25 cellular contexts compared by ENCODE assay signal in genomic region chr6:8088886-8089285, GRCh38. TPM values are rescaled to one million over a fixed set of nuclear protein-coding genes. Genes with fewer than 3 reads are reported as not detected.
DNase-seq lines count a peak whose midpoint lies in the region; ATAC-seq, FAIRE-seq and TF ChIP-seq lines count a peak whose summit lies in the region.
"Had no signal": no experiment of that assay in that cellular context is flagged by ENCODE, and none has a peak within 500 bp of the region (broad histone marks: within the 10 kb centered on the region; RNA-seq: fewer than 3 reads in every experiment).

No MANE protein-coding gene starts in this region.

- intact Hi-C loops in HepG2 (cut with micrococcal nuclease; ENCODE audit: unreplicated experiment) (no loop called here), right lobe of liver (cut with DNase I) (no loop called here)

- POLR2A ChIA-PET in HepG2 (lab: Yijun Ruan, JAX) = interaction anchor here (1.0 to 1.1 kb wide), 2 partner anchors 13 to 24 kb away, joined by 3 to 7 read pairs; partner anchors contain the start of gene EEF1E1

- CTCF ChIA-PET in HepG2 (lab: Yijun Ruan, JAX; ENCODE audit: low intra/inter-chr PET ratio, low total read pairs) = no interaction called here

- no peak overlapping the region for H2AFZ ChIP-seq in HepG2 (ENCODE audit: low read length)
- H2AFZ ChIP-seq: GM23338 had no signal

- WGBS in HepG2 (ENCODE audit: low lambda C conversion rate) = 96% methylated on average over 2 of the region's 2 CpGs
- 100% methylated on average over 2 of the region's 2 CpGs for WGBS in right lobe of liver (ENCODE audit: insufficient coverage, low coverage, low lambda C conversion rate, missing lambda C conversion rate)

- TF ChIP-seq EP300 in HepG2 (IDR thresholded peaks at IDR 0.05; ENCODE audit: low read depth in 2 of 2, low read length in 2 of 2) (no peak), HepG2 (CRISPR knock-in tag; IDR thresholded peaks at IDR 0.05; ENCODE audit: borderline replicate concordance) (no peak)

- TF ChIP-seq CTCF in HepG2 (CRISPR knock-in tag; IDR thresholded peaks at IDR 0.05) (no peak), right lobe of liver (IDR thresholded peaks at IDR 0.05) (no peak), chondrocyte (IDR thresholded peaks at IDR 0.05) (no peak), fibroblast of the aortic adventitia (IDR thresholded peaks at IDR 0.05; ENCODE audit: insufficient read depth, low read length) (no peak)

- peaks cover 7% of the 10 kb centered on the region for H3K9me3 Mint-ChIP-seq in chondrocyte (ENCODE audit: low read depth)

- no peak overlapping the region for H3K4me3 Mint-ChIP-seq in chondrocyte (ENCODE audit: unreplicated experiment)
- H3K4me3 Mint-ChIP-seq: CD8-positive, alpha-beta memory T cell; GM23338 had no signal

- peak overlapping the region; percentile 45 for H3K27ac Mint-ChIP-seq in chondrocyte (ENCODE audit: unreplicated experiment)
- H3K27ac Mint-ChIP-seq: GM23338 had no signal

- no peak overlapping the region for H3K4me2 ChIP-seq in HepG2 (ENCODE audit: low read depth, low read length)
- H3K4me2 ChIP-seq: GM23338 had no signal

- TF ChIP-seq POLR2A in HepG2 (IDR thresholded peaks at IDR 0.05; ENCODE audit: insufficient read depth in 1 of 2, low read depth in 2 of 2, low read length in 2 of 2) = no peak
- no peak for TF ChIP-seq POLR2A in right lobe of liver (IDR thresholded peaks at IDR 0.05)

- H3K27me3 Mint-ChIP-seq in chondrocyte (ENCODE audit: low read depth) = no peaks in the 10 kb centered on the region
- H3K27me3 Mint-ChIP-seq: CD8-positive, alpha-beta memory T cell had no signal

- peaks cover 9% of the 10 kb centered on the region for H3K79me2 ChIP-seq in HepG2 (ENCODE audit: insufficient read depth, low read length)

- no peaks in the 10 kb centered on the region for H4K20me1 ChIP-seq in HepG2 (ENCODE audit: insufficient read depth, low read length)

- peaks cover 35% of the 10 kb centered on the region for H3K36me3 Mint-ChIP-seq in chondrocyte (ENCODE audit: low read depth)

- no peak for FAIRE-seq in HepG2 (lab: Jason Lieb, UNC)
- FAIRE-seq: A204.1, G401.6, GM12892 had no signal

- H3K4me1 Mint-ChIP-seq in chondrocyte (ENCODE audit: low read depth) = peaks cover 25% of the 10 kb centered on the region

- H3K27me3 ChIP-seq in HepG2 (ENCODE audit: control insufficient read depth in 1 of 2, insufficient read depth in 2 of 2, low read length in 2 of 2) (no peaks in the 10 kb centered on the region), right lobe of liver (no peaks in the 10 kb centered on the region)

- H3K4me3 ChIP-seq in HepG2 (replicated peaks in 1 of 3; ENCODE audit: insufficient read depth in 1 of 3, low read depth in 2 of 3, low read length in 3 of 3) = no peak overlapping the region
- no peak overlapping the region for H3K4me3 ChIP-seq in right lobe of liver
- no peak overlapping the region for H3K4me3 ChIP-seq in fibroblast of the aortic adventitia (ENCODE audit: low read depth, low read length)
- H3K4me3 ChIP-seq: GM23338 had no signal

- H3K9ac ChIP-seq in HepG2 (ENCODE audit: insufficient read depth, low read depth, low read length) = no peak overlapping the region

- in situ Hi-C loops in HepG2 (cut with HindIII; ENCODE audit: extremely low pct_ligation_motif_present, low pct_unique_long_range_greater_than_20kb) = no loop called here

- DNase-seq in HepG2 (ENCODE audit: low spot score) = no peak
- no peak for DNase-seq in right lobe of liver
- DNase-seq in chondrocyte (ENCODE audit: low spot score) = no peak
- peak; percentile 75 for DNase-seq in fibroblast of the aortic adventitia (ENCODE audit: low read depth)
- no peak for DNase-seq in activated gamma-delta T cell treated with Interleukin-2 at 50 U/mL for 16 hours
- DNase-seq: Calu3; CD8-positive, alpha-beta memory T cell; DMS153; HCEC 1CT; MM.1S; NCI-H1092; NCI-H1436; NCI-H187 treated with DMSO at 0.1 percent for 48 hours; NCI-H2107; NCI-H446 treated with DMSO at 0.1 percent for 48 hours; NCI-H526 treated with DMSO at 0.1 percent for 48 hours; RPMI8226; SHP77 had no signal

- peaks cover 26% of the 10 kb centered on the region for H3K4me1 ChIP-seq in HepG2 (ENCODE audit: insufficient read depth, low read length)
- peaks cover 0 to 16% (median 6%) of the 10 kb centered on the region in 4 donors for H3K4me1 ChIP-seq in right lobe of liver

- no peak overlapping the region for H3K27ac ChIP-seq in HepG2 (ENCODE audit: extremely low read length, insufficient read depth, low read length)
- H3K27ac ChIP-seq in right lobe of liver = no peak overlapping the region
- H3K27ac ChIP-seq: C4-2B had no signal

- ATAC-seq in HepG2 (no peak), right lobe of liver (no peak), GM21367 (IDR thresholded peaks at IDR 0.05; ENCODE audit: unreplicated experiment) (no peak), HG03280 (IDR thresholded peaks at IDR 0.05; ENCODE audit: unreplicated experiment) (no peak)
- ATAC-seq: GM23338 had no signal

- H3K36me3 ChIP-seq in HepG2 (replicated peaks in 1 of 2; ENCODE audit: control insufficient read depth in 1 of 2, insufficient read depth in 2 of 2, low read length in 2 of 2) (peaks cover 24 to 62% of the 10 kb centered on the region in 2 experiments), right lobe of liver (peaks cover 0 to 24% (median 5%) of the 10 kb centered on the region in 4 donors)

- BruUV-seq in HepG2 (replicated peaks; lab: Mats Ljungman, UMichigan) = no TSS peak

- TF ChIP-seq RAD21 in HepG2 (CRISPR knock-in tag; IDR thresholded peaks at IDR 0.05) = no peak

- H3K9me3 ChIP-seq in HepG2 (ENCODE audit: low read length) (no peaks in the 10 kb centered on the region), right lobe of liver (no peaks in the 10 kb centered on the region)

RNA-seq across cellular contexts. Expression of gene EEF1E1, which starts 13.5 kb away (rescaled TPM):
- total RNA-seq in HepG2 (2016; rRNA removed; fragmentation: Illumina TruSeq; extraction: Trizol) (188 and 270 TPM in 2 replicates), right lobe of liver (10 to 100 TPM in 3 of 6 experiments, 1 to 10 TPM in 3; 4.6 to 33.9 (median 10.1) TPM), chondrocyte (15.7 to 26.8 TPM (median 17.9 TPM) in 3 replicates), fibroblast of the aortic adventitia (ENCODE audit: low replicate concordance) (10.1 and 66.1 TPM in 2 replicates)
- total RNA-seq in HepG2 (2016; cell fraction: cytosol; rRNA removed; fragmentation: Illumina TruSeq; extraction: Trizol; ENCODE audit: low read depth) = 62.9 and 68.9 TPM in 2 replicates
- total RNA-seq in HepG2 (2016; cell fraction: insoluble cytoplasmic fraction; rRNA removed; fragmentation: Illumina TruSeq; extraction: Trizol) = 186 and 287 TPM in 2 replicates
- 86.5 and 89.3 TPM in 2 replicates for total RNA-seq in HepG2 (2016; cell fraction: membrane; rRNA removed; fragmentation: Illumina TruSeq; extraction: Trizol)
- 93.4 and 98.7 TPM in 2 replicates for total RNA-seq in HepG2 (2016; cell fraction: nucleus; rRNA removed; fragmentation: Illumina TruSeq; extraction: Trizol)
- 94.5 and 128 TPM in 2 replicates for polyA plus RNA-seq in HepG2 (2011; rRNA removed)
- polyA plus RNA-seq in HepG2 (2011; cell fraction: cytosol; rRNA removed) = 93.8 and 101 TPM in 2 replicates
- polyA plus RNA-seq in HepG2 (2011; cell fraction: nucleus; rRNA removed) = 27.9 and 33.4 TPM in 2 replicates
- 93.5 and 97.9 TPM in 2 replicates for polyA plus RNA-seq in HepG2 (2012)
- polyA plus RNA-seq in HepG2 (2016; cell fraction: cytosol; fragmentation: Illumina TruSeq; extraction: Trizol; ENCODE audit: low read depth) = 51.5 and 51.7 TPM in 2 replicates
- polyA plus RNA-seq in HepG2 (2016; cell fraction: insoluble cytoplasmic fraction; fragmentation: Illumina TruSeq; extraction: Trizol; ENCODE audit: low read depth) = 263 and 287 TPM in 2 replicates
- 64.6 and 67.7 TPM in 2 replicates for polyA plus RNA-seq in HepG2 (2016; cell fraction: membrane; fragmentation: Illumina TruSeq; extraction: Trizol; ENCODE audit: low read depth)
- polyA plus RNA-seq in HepG2 (2016; cell fraction: nucleus; fragmentation: Illumina TruSeq; extraction: Trizol; ENCODE audit: insufficient read depth, low read depth) = 113 and 114 TPM in 2 replicates
- 20.7 and 22.4 TPM in 2 replicates for polyA minus RNA-seq in HepG2 (2011; rRNA and poly(A)+ RNA removed; ENCODE audit: low replicate concordance)
- 21.0 and 30.3 TPM in 2 replicates for polyA minus RNA-seq in HepG2 (2011; cell fraction: cytosol; rRNA and poly(A)+ RNA removed)
- 82.0 and 84.3 TPM in 2 replicates for polyA minus RNA-seq in HepG2 (2011; cell fraction: nucleus; rRNA and poly(A)+ RNA removed)

RNA-seq across cellular contexts. Expression of gene BLOC1S5, which starts 24.7 kb away (rescaled TPM):
- total RNA-seq in HepG2 (2016; rRNA removed; fragmentation: Illumina TruSeq; extraction: Trizol) = 41.5 and 63.5 TPM in 2 replicates
- total RNA-seq in HepG2 (2016; cell fraction: cytosol; rRNA removed; fragmentation: Illumina TruSeq; extraction: Trizol; ENCODE audit: low read depth) = 11.2 and 12.1 TPM in 2 replicates
- 40.0 and 66.3 TPM in 2 replicates for total RNA-seq in HepG2 (2016; cell fraction: insoluble cytoplasmic fraction; rRNA removed; fragmentation: Illumina TruSeq; extraction: Trizol)
- total RNA-seq in HepG2 (2016; cell fraction: membrane; rRNA removed; fragmentation: Illumina TruSeq; extraction: Trizol) = 32.2 and 33.6 TPM in 2 replicates
- total RNA-seq in HepG2 (2016; cell fraction: nucleus; rRNA removed; fragmentation: Illumina TruSeq; extraction: Trizol) = 22.8 and 26.5 TPM in 2 replicates
- 8.5 and 10.5 TPM in 2 replicates for polyA plus RNA-seq in HepG2 (2011; rRNA removed)
- 5.3 and 9.2 TPM in 2 replicates for polyA plus RNA-seq in HepG2 (2011; cell fraction: cytosol; rRNA removed)
- polyA plus RNA-seq in HepG2 (2011; cell fraction: nucleus; rRNA removed) = 1.9 and 2.2 TPM in 2 replicates
- 15.3 and 19.3 TPM in 2 replicates for polyA plus RNA-seq in HepG2 (2012)
- polyA plus RNA-seq in HepG2 (2016; cell fraction: cytosol; fragmentation: Illumina TruSeq; extraction: Trizol; ENCODE audit: low read depth) = 6.5 and 6.7 TPM in 2 replicates
- polyA plus RNA-seq in HepG2 (2016; cell fraction: insoluble cytoplasmic fraction; fragmentation: Illumina TruSeq; extraction: Trizol; ENCODE audit: low read depth) = 46.8 and 46.9 TPM in 2 replicates
- polyA plus RNA-seq in HepG2 (2016; cell fraction: membrane; fragmentation: Illumina TruSeq; extraction: Trizol; ENCODE audit: low read depth) = 16.1 and 17.3 TPM in 2 replicates
- 15.0 and 16.2 TPM in 2 replicates for polyA plus RNA-seq in HepG2 (2016; cell fraction: nucleus; fragmentation: Illumina TruSeq; extraction: Trizol; ENCODE audit: insufficient read depth, low read depth)
- 1.4 and 3.1 TPM in 2 replicates for polyA minus RNA-seq in HepG2 (2011; rRNA and poly(A)+ RNA removed; ENCODE audit: low replicate concordance)
- polyA minus RNA-seq in HepG2 (2011; cell fraction: cytosol; rRNA and poly(A)+ RNA removed) = 7.6 and 10.1 TPM in 2 replicates
- 20.7 and 27.4 TPM in 2 replicates for polyA minus RNA-seq in HepG2 (2011; cell fraction: nucleus; rRNA and poly(A)+ RNA removed)
- total RNA-seq in right lobe of liver = 10 to 100 TPM in 1 of 6 experiments, 1 to 10 TPM in 5; 4.4 to 10.7 (median 7.4) TPM
- total RNA-seq in chondrocyte = 9.4 to 10.2 TPM (median 10.0 TPM) in 3 replicates
- 5.7 and 23.0 TPM in 2 replicates for total RNA-seq in fibroblast of the aortic adventitia (ENCODE audit: low replicate concordance)
